15 cellular contexts compared by ENCODE assay signal in the genomic region with DNA sequence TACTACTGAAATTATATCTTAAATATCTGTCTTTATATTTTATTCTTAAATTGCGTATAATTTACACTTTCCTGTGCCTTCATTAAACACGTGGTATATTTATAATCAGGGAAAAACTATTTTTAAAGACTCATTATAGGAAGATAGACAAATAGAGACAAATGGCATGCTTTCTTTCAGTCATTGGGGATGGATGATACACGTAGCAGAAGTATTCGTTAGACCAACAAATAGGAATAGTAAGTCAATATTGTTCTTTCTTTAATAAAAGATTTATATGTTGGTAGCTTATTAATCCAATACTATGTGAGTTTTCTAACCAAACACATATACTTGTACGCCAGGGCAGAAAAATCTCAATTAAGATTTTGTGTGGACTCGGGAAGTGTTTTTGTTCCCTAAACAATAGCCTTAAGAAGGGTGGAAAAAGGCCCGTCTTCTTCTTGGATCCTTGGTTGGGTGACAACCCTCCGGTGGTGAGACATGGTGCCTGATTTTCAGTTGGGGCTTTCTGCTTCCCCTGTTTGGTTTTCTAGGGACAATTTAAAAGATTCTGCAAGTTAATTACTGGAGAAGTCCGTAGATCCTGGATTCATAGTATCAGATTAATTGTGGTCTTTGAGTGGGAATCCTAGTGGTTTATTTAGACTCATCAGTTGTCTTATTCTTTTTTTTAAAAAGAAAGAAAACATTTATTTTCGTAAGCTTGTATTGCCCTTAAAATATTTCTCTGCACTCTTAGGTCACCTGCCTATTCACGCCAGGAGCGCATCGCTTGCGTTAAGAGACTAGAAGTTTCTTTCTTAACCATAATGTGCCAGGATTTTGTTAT.
DNase-seq lines count a peak whose midpoint lies in the region; ATAC-seq and TF ChIP-seq lines count a peak whose summit lies in the region.
"Had no signal": no experiment of that assay in that cellular context is flagged by ENCODE, and none has a peak within 500 bp of the region (broad histone marks: within the 10 kb centered on the region; RNA-seq: fewer than 3 reads in every experiment).

No MANE protein-coding gene starts in this region.

- H3K36me3 ChIP-seq in HEK293 (ENCODE audit: control insufficient read depth in 2 of 2, insufficient read depth in 1 of 2, low read length in 2 of 2) (no peaks in the 10 kb centered on the region), iPS-20b (ENCODE audit: insufficient read depth, low read depth, low read length) (no peaks in the 10 kb centered on the region), spleen (peaks cover 0 to 34% (median 0%) of the 10 kb centered on the region in 6 donors)

- 84 to 89% (median 88%) methylated on average over 14 of the region's 14 CpGs for WGBS in spleen, 5 donors

- H3K27ac Mint-ChIP-seq in T-helper 2 cell treated with Interferon-gamma antibody and Interleukin-4, amounts not matched to agents 5 μg/mL and 100 μg/mL, for 36 hours: no peak overlapping the region
- H3K27ac Mint-ChIP-seq: type B pancreatic cell had no signal

- no peak overlapping the region for H3K27ac ChIP-seq in HEK293 (ENCODE audit: extremely low read depth, low read depth, low read length)
- no peak overlapping the region for H3K27ac ChIP-seq in iPS-20b (ENCODE audit: low read length)
- peak overlapping the region in 6 of 8 donors; percentile 5 to 99 (median 99) for H3K27ac ChIP-seq in spleen
- H3K27ac ChIP-seq: BLaER1 treated with 17β-estradiol and CSF1 and Interleukin-3, amounts not matched to agents 10 nM and 100 nM; parathyroid adenoma had no signal

- H3K9me3 ChIP-seq in HEK293 (ENCODE audit: control insufficient read depth, insufficient read depth, low read depth, low read length) (no peaks in the 10 kb centered on the region), iPS-20b (ENCODE audit: insufficient read depth, low read depth, low read length) (no peaks in the 10 kb centered on the region), spleen (no peaks in the 10 kb centered on the region)
- H3K9me3 ChIP-seq: BLaER1 treated with 17β-estradiol and CSF1 and Interleukin-3, amounts not matched to agents 10 nM and 100 nM had no signal

- no peak for ATAC-seq in activated T-cell treated with anti-CD3 and anti-CD28 coated beads, Interleukin-2, amount 50 U/mL, for 4 hours

- TF ChIP-seq CTCF in HEK293 (tag by site-specific recombination; IDR thresholded peaks at IDR 0.05): no peak
- no peak for TF ChIP-seq CTCF in spleen (IDR thresholded peaks at IDR 0.05 in 8 of 11, conservative IDR thresholded peaks at IDR 0.05 in 3 of 11)
- TF ChIP-seq CTCF in GM20000 (IDR thresholded peaks at IDR 0.05; ENCODE audit: extremely low read depth, missing control alignments): no peak

- H3K4me3 ChIP-seq in HEK293 (ENCODE audit: low read depth, low read length) (no peak overlapping the region), iPS-20b (ENCODE audit: low read length) (peak overlapping the region; percentile 44; the same call in 1 of the 2 replicates), spleen (peak overlapping the region in 1 of 8 donors; percentile 17)
- H3K4me3 ChIP-seq: BLaER1 treated with 17β-estradiol and CSF1 and Interleukin-3, amounts not matched to agents 10 nM and 100 nM had no signal

- H3K27me3 ChIP-seq in iPS-20b (ENCODE audit: insufficient read depth, low read length) (peaks cover 93% of the 10 kb centered on the region), spleen (replicated peaks in 1 of 7) (no peaks in the 10 kb centered on the region)

- H3K9ac ChIP-seq in iPS-20b (ENCODE audit: low read depth, low read length): no peak overlapping the region
- H3K9ac ChIP-seq: BLaER1 treated with 17β-estradiol and CSF1 and Interleukin-3, amounts not matched to agents 10 nM and 100 nM; parathyroid adenoma had no signal

- H3K4me1 Mint-ChIP-seq in activated T-cell treated with anti-CD3 and anti-CD28 coated beads, Interleukin-2, amount 50 U/mL, for 4 hours (ENCODE audit: low read depth): peaks cover 64% of the 10 kb centered on the region
- peaks cover 25% of the 10 kb centered on the region for H3K4me1 Mint-ChIP-seq in T-helper 2 cell treated with Interferon-gamma antibody and Interleukin-4, amounts not matched to agents 5 μg/mL and 100 μg/mL, for 36 hours (ENCODE audit: low read depth)

- H3K27me3 Mint-ChIP-seq in activated T-cell treated with anti-CD3 and anti-CD28 coated beads, Interleukin-2, amount 50 U/mL, for 4 hours (ENCODE audit: low read depth): no peaks in the 10 kb centered on the region
- H3K27me3 Mint-ChIP-seq in T-helper 2 cell treated with Interferon-gamma antibody and Interleukin-4, amounts not matched to agents 5 μg/mL and 100 μg/mL, for 36 hours (ENCODE audit: low read depth): no peaks in the 10 kb centered on the region

- H3K4me3 Mint-ChIP-seq in activated T-cell treated with anti-CD3 and anti-CD28 coated beads, Interleukin-2, amount 50 U/mL, for 4 hours: no peak overlapping the region
- H3K4me3 Mint-ChIP-seq in T-helper 2 cell treated with Interferon-gamma antibody and Interleukin-4, amounts not matched to agents 5 μg/mL and 100 μg/mL, for 36 hours: no peak overlapping the region
- H3K4me3 Mint-ChIP-seq: type B pancreatic cell had no signal

- no peak for TF ChIP-seq POLR2A in spleen (IDR thresholded peaks at IDR 0.05)

- intact Hi-C loops in spleen (cut with DNase I; ENCODE audit: low total_unique reads): no loop called here

- DNase-seq in astrocyte of the hippocampus (ENCODE audit: low read depth, low spot score): peak; percentile 15
- no peak for DNase-seq in spleen
- no peak for DNase-seq in activated T-cell treated with anti-CD3 and anti-CD28 coated beads, Interleukin-2, amount 50 U/mL, for 4 hours
- no peak for DNase-seq in GM20000 (ENCODE audit: low spot score)
- no peak for DNase-seq in T-helper 2 cell treated with Interferon-gamma antibody and Interleukin-4, amounts not matched to agents 5 μg/mL and 100 μg/mL, for 36 hours (ENCODE audit: low spot score)
- no peak for DNase-seq in SHP77 treated with DMSO at 0.1 percent for 48 hours (lab: John Stamatoyannopoulos, UW)
- DNase-seq: activated T-cell treated with anti-CD3 and anti-CD28 coated beads, Interleukin-2, amount 50 U/mL, for 48 hours; KBM-7; NCI-H345; RPMI8226 had no signal

- POLR2A ChIA-PET in HEK293 (lab: Yijun Ruan, JAX): no interaction called here

- no peaks in the 10 kb centered on the region for H3K9me3 Mint-ChIP-seq in activated T-cell treated with anti-CD3 and anti-CD28 coated beads, Interleukin-2, amount 50 U/mL, for 4 hours
- H3K9me3 Mint-ChIP-seq in T-helper 2 cell treated with Interferon-gamma antibody and Interleukin-4, amounts not matched to agents 5 μg/mL and 100 μg/mL, for 36 hours: no peaks in the 10 kb centered on the region
- H3K9me3 Mint-ChIP-seq: type B pancreatic cell had no signal

- H3K4me1 ChIP-seq in HEK293 (ENCODE audit: control insufficient read depth, insufficient read depth, low read length) (peaks cover 6% of the 10 kb centered on the region; the same call in 1 of the 2 replicates), iPS-20b (ENCODE audit: insufficient read depth, low read length) (no peaks in the 10 kb centered on the region), spleen (peaks cover 25 to 100% (median 89%) of the 10 kb centered on the region in 6 donors)
- H3K4me1 ChIP-seq: parathyroid adenoma had no signal

- CTCF ChIA-PET in HEK293 (lab: Yijun Ruan, JAX): interaction anchor here (1.5 kb wide), 1 partner anchor 54 kb away, joined by 7 read pairs; no protein-coding TSS in a partner anchor

- H3K36me3 Mint-ChIP-seq in activated T-cell treated with anti-CD3 and anti-CD28 coated beads, Interleukin-2, amount 50 U/mL, for 4 hours (ENCODE audit: insufficient read depth): no peaks in the 10 kb centered on the region
- peaks cover 6% of the 10 kb centered on the region for H3K36me3 Mint-ChIP-seq in T-helper 2 cell treated with Interferon-gamma antibody and Interleukin-4, amounts not matched to agents 5 μg/mL and 100 μg/mL, for 36 hours (ENCODE audit: low read depth)
- H3K36me3 Mint-ChIP-seq: type B pancreatic cell had no signal

TF ChIP-seq in HEK293, 187 proteins besides CTCF, POLR2A, EP300 and RAD21:
- TF ChIP-seq IKZF3 (tag by site-specific recombination; IDR thresholded peaks at IDR 0.05) (0 out of 2 replicates have a peak, but pooled peaks have one; percentile 11), ZBTB8A (tag by site-specific recombination; IDR thresholded peaks at IDR 0.05) (0 out of 2 replicates have a peak, but pooled peaks have one; percentile 36), ZNF48 (tag by site-specific recombination; IDR thresholded peaks at IDR 0.05) (no peak)
TF ChIP-seq in HEK293: peak in this region for 2.

Comparison
In these comparisons a context has a peak if more than half of its experiments do, and no peak if none do; other contexts are left out.
1. H3K27ac ChIP-seq: peak in spleen (6 of 8); none in HEK293 (single experiment) and iPS-20b (single experiment).